In the genomic region with DNA sequence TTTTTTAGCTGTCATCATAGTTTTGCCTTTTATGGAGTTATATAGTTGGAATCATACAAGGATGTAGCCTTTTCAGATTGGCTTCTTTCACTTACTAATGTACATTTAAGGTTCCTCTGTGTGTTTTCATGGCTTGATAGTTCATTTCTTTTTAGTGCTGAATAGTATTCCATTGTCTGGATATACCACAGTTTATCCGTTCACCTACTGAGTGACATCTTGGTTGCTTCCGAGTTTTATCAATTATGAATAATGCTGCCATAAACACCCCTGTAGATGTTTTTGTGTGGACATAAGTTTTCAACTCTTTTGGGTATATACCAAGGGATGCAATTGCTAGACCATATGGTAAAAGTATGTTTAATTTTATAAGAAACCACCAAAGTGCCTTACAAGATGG, we compare ENCODE assay signal across 34 cellular contexts.
"Had no signal": no experiment of that assay in that cellular context is flagged by ENCODE, and none has a peak within 500 bp of the region (broad histone marks: within the 10 kb centered on the region; RNA-seq: fewer than 3 reads in every experiment).

No MANE protein-coding gene starts in this region.

- H3K36me3 ChIP-seq: MG63 had no signal

- DNase-seq: Kasumi-1, MG63, MM.1S, MV-4-11, NCI-H1048, NCI-H1092, NCI-H1092 treated with DMSO at 0.1 percent for 48 hours, NCI-H1105, NCI-H1105 treated with DMSO at 0.1 percent for 48 hours, NCI-H1417, NCI-H1417 treated with DMSO at 0.1 percent for 48 hours, NCI-H1436, NCI-H1436 treated with DMSO at 0.1 percent for 48 hours, NCI-H146, NCI-H1694, NCI-H1694 treated with DMSO at 0.1 percent for 48 hours, NCI-H187, NCI-H187 treated with DMSO at 0.1 percent for 48 hours, NCI-H1930, NCI-H2029, NCI-H2029 treated with DMSO at 0.1 percent for 48 hours, NCI-H2081, NCI-H2081 treated with DMSO at 0.1 percent for 48 hours, NCI-H2107, NCI-H2171, NCI-H2171 treated with DMSO at 0.1 percent for 48 hours, NCI-H2227 treated with DMSO at 0.1 percent for 48 hours, NCI-H226, NCI-H345, NCI-H446, NCI-H446 treated with DMSO at 0.1 percent for 48 hours, NCI-H510A, NCI-H510A treated with DMSO at 0.1 percent for 48 hours had no signal

- H3K4me3 ChIP-seq: MG63 had no signal

- H3K27me3 ChIP-seq: MG63 had no signal

- H3K4me2 ChIP-seq: KMS-11 had no signal

- H3K9ac ChIP-seq: KMS-11 had no signal

- H3K27ac ChIP-seq: KMS-11 had no signal
